In genomic region chr3:137687181-137687880, GRCh38 we compare ENCODE assay signal across 15 cellular contexts.
"Had no signal": no experiment of that assay in that cellular context is flagged by ENCODE, and none has a peak within 500 bp of the region (broad histone marks: within the 10 kb centered on the region; RNA-seq: fewer than 3 reads in every experiment).

No MANE protein-coding gene starts in this region.

- H3K4me3 ChIP-seq: cardiac muscle cell, lower lobe of right lung, upper lobe of right lung had no signal

- DNase-seq: activated B cell treated with CpG ODN at 0.5 μM for 24 hours; activated CD4-positive, alpha-beta memory T cell treated with anti-CD3 and anti-CD28 coated beads for 36 hours; activated CD4-positive, alpha-beta T cell treated with anti-CD3 and anti-CD28 coated beads for 4 hours; activated T-cell treated with anti-CD3 and anti-CD28 coated beads for 4 hours; dermis blood vessel endothelial cell; effector memory CD4-positive, alpha-beta T cell; foreskin keratinocyte; lower lobe of right lung; occipital lobe; retina; stimulated activated naive B cell treated with anti-CD40 and anti-IgM and Interleukin-4, amounts not matched to agents 10 μg/mL and 1 μg/mL and 100 μg/mL, for 72 hours; T-helper 9 cell; upper lobe of right lung had no signal

- H3K27ac ChIP-seq: cardiac muscle cell, epithelial cell of prostate, foreskin keratinocyte, lower lobe of right lung, upper lobe of right lung had no signal
